10 cellular contexts compared by ENCODE assay signal in genomic region chr11:128735935-128736610, GRCh38. TPM values are rescaled to one million over a fixed set of nuclear protein-coding genes. Genes with fewer than 3 reads are reported as not detected.
A peak's percentile ranks its signal among the peaks of the same experiment; 100 is the strongest.
DNase-seq lines count a peak whose midpoint lies in the region; ATAC-seq and TF ChIP-seq lines count a peak whose summit lies in the region.
"Had no signal": no experiment of that assay in that cellular context is flagged by ENCODE, and none has a peak within 500 bp of the region (broad histone marks: within the 10 kb centered on the region; RNA-seq: fewer than 3 reads in every experiment).

No MANE protein-coding gene starts in this region.

- peak; percentile 42 for ATAC-seq in GM19452 (IDR thresholded peaks at IDR 0.05; ENCODE audit: unreplicated experiment)
- peak; percentile 61 for ATAC-seq in HG03175 (IDR thresholded peaks at IDR 0.05; ENCODE audit: unreplicated experiment)

- DNase-seq in GM12864 (ENCODE audit: low read depth): no peak
- DNase-seq in activated naive CD8-positive, alpha-beta T cell treated with anti-CD3 and anti-CD28 coated beads for 36 hours: no peak
- no peak for DNase-seq in NCI-H1048 (lab: John Stamatoyannopoulos, UW)
- no peak for DNase-seq in SIG-M5 treated with dmso at 0.1 percent for 504 hours (lab: John Stamatoyannopoulos, UW; ENCODE audit: unreplicated experiment)
- DNase-seq in amniotic stem cell (lab: John Stamatoyannopoulos, UW): no peak
- no peak for DNase-seq in medulla oblongata (ENCODE audit: extremely low spot score)
- DNase-seq: aorta, NCI-H510A treated with DMSO at 0.1 percent for 48 hours had no signal

- peak overlapping the region; percentile 0; the same call in 1 of the 2 replicates for H3K4me3 ChIP-seq in GM12864 (ENCODE audit: low read depth, low read length)

- peaks cover 87% of the 10 kb centered on the region for H3K4me1 Mint-ChIP-seq in activated naive CD8-positive, alpha-beta T cell treated with anti-CD3 and anti-CD28 coated beads for 36 hours

- H3K36me3 Mint-ChIP-seq in activated naive CD8-positive, alpha-beta T cell treated with anti-CD3 and anti-CD28 coated beads for 36 hours: peaks cover 17% of the 10 kb centered on the region

- H3K27ac Mint-ChIP-seq in activated naive CD8-positive, alpha-beta T cell treated with anti-CD3 and anti-CD28 coated beads for 36 hours: peak overlapping the region; percentile 70

- no peaks in the 10 kb centered on the region for H3K9me3 Mint-ChIP-seq in activated naive CD8-positive, alpha-beta T cell treated with anti-CD3 and anti-CD28 coated beads for 36 hours

- H3K4me3 Mint-ChIP-seq in activated naive CD8-positive, alpha-beta T cell treated with anti-CD3 and anti-CD28 coated beads for 36 hours: peak overlapping the region; percentile 29

- peak; percentile 36 for TF ChIP-seq CTCF in GM12864 (IDR thresholded peaks at IDR 0.05; ENCODE audit: low read depth, low read length, missing control alignments)

- no peaks in the 10 kb centered on the region for H3K27me3 Mint-ChIP-seq in activated naive CD8-positive, alpha-beta T cell treated with anti-CD3 and anti-CD28 coated beads for 36 hours

RNA-seq across cellular contexts. Expression of gene FLI1, which starts 42.2 kb away (rescaled TPM):
- 10 to 100 TPM; 37.5 to 38.9 TPM for total RNA-seq in activated naive CD8-positive, alpha-beta T cell treated with anti-CD3 and anti-CD28 coated beads for 36 hours
